6 cellular contexts compared by ENCODE assay signal in the genomic region with DNA sequence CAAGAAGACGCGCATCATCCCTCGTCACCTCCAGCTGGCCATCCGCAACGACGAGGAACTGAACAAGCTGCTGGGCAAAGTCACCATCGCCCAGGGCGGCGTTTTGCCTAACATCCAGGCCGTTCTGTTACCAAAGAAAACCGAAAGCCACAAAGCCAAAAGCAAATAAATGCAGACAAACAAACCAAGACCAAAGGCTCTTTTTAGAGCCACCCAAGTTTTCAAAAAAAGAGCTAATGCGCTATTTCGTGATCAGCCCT. TPM values are rescaled to one million over a fixed set of nuclear protein-coding genes. Genes with fewer than 3 reads are reported as not detected.
DNase-seq lines count a peak whose midpoint lies in the region; TF ChIP-seq lines count a peak whose summit lies in the region.
"Not testable (repeated sequence)": the region's sequence is repeated elsewhere in the genome, so short reads cannot be mapped to it uniquely, and the experiment has no call there.

No MANE protein-coding gene starts in this region.

- not testable (repeated sequence) for H3K36me3 ChIP-seq in PC-9 (ENCODE audit: low read depth); colonic mucosa; prostate gland

- H3K4me1 ChIP-seq in PC-9 (replicated peaks; ENCODE audit: insufficient read depth) = peaks cover 27% of the 10 kb centered on the region
- H3K4me1 ChIP-seq in colonic mucosa; prostate gland (replicated peaks): not testable (repeated sequence)

- H2AFZ ChIP-seq in PC-9 = peak overlapping the region; percentile 77; the same call in 1 of the 2 replicates

- intact Hi-C loops in PC-9 (cut with micrococcal nuclease; ENCODE audit: unreplicated experiment) = loop anchor here (10.0 kb wide), 1 partner anchor 278 kb away; no protein-coding TSS in a partner anchor
- intact Hi-C loops in colonic mucosa (cut with DNase I); prostate gland (cut with DNase I): not testable (repeated sequence)

- H3K27ac ChIP-seq in 22Rv1 (peak overlapping the region; percentile 100), PC-9 (peak overlapping the region; percentile 97), colonic mucosa (peak overlapping the region; percentile 100), prostate gland (peak overlapping the region; percentile 99)

- CTCF ChIA-PET in PC-9 (lab: Charles Lee) = interaction anchor here (1.0 kb wide), 1 partner anchor 54 kb away, joined by 3 read pairs; no protein-coding TSS in a partner anchor

- not testable (repeated sequence) for TF ChIP-seq CTCF in 22Rv1 (IDR thresholded peaks at IDR 0.05); PC-9 (conservative IDR thresholded peaks at IDR 0.05); colonic mucosa (IDR thresholded peaks at IDR 0.05); prostate gland (IDR thresholded peaks at IDR 0.05)

- H3K27me3 ChIP-seq in PC-9 (ENCODE audit: insufficient read depth, low read depth); colonic mucosa; prostate gland (replicated peaks; ENCODE audit: insufficient read depth): not testable (repeated sequence)

- peak overlapping the region; percentile 89 to 98 for H3K9ac ChIP-seq in colonic mucosa (ENCODE audit: low read depth in 2 of 2, low read length in 2 of 2)

- not testable (repeated sequence) for BruUV-seq in PC-9 (replicated peaks; lab: Mats Ljungman, UMichigan)

- H3F3A ChIP-seq in PC-9 (ENCODE audit: insufficient read depth, low read depth) = peaks cover 41% of the 10 kb centered on the region

- not testable (repeated sequence) for H4K20me1 ChIP-seq in PC-9 (ENCODE audit: insufficient read depth)

- H3K9me3 ChIP-seq in PC-9 (ENCODE audit: insufficient read depth, low read depth); colonic mucosa; iPS-18c (ENCODE audit: control insufficient read depth, insufficient read depth, low read length); prostate gland: not testable (repeated sequence)

- TF ChIP-seq POLR2A in GM19193 (IDR thresholded peaks at IDR 0.05; ENCODE audit: extremely low read depth, insufficient read depth, insufficient read length) = peak; percentile 33
- not testable (repeated sequence) for TF ChIP-seq POLR2A in prostate gland (IDR thresholded peaks at IDR 0.05)

- DNase-seq in PC-9; colonic mucosa; prostate gland (ENCODE audit: low spot score): not testable (repeated sequence)

- H3K79me2 ChIP-seq in PC-9 (ENCODE audit: low read depth) = peaks cover 20% of the 10 kb centered on the region

- under 1% methylated on average over 13 of the region's 13 CpGs for WGBS in prostate gland

- H3K4me2 ChIP-seq in PC-9 = peak overlapping the region; percentile 94

- not testable (repeated sequence) for H3K9me2 ChIP-seq in PC-9 (ENCODE audit: insufficient read depth)

- H3K4me3 ChIP-seq in PC-9 (peak overlapping the region; percentile 79), colonic mucosa (peak overlapping the region; percentile 64), iPS-18c (ENCODE audit: insufficient read depth, low read depth, low read length) (peak overlapping the region; percentile 78), prostate gland (peak overlapping the region; percentile 72 to 81)

- POLR2A ChIA-PET in PC-9 (lab: Charles Lee; ENCODE audit: unreplicated experiment) = interaction anchor here (0.6 to 2.4 kb wide), 10 partner anchors 38 to 343 kb away, joined by 3 to 33 read pairs (median 6); a partner anchor contains a TSS

RNA-seq across cellular contexts. Expression of a gene that starts 12.2 kb away (rescaled TPM):
- total RNA-seq in PC-9 (2021) (16.2 and 23.7 TPM in 2 replicates), colonic mucosa (10 to 100 TPM; 12.8 to 21.1 TPM), prostate gland (10 to 100 TPM; 37.8 to 40.6 TPM)

RNA-seq across cellular contexts. Expression of a gene that starts 30.5 kb away (rescaled TPM):
- total RNA-seq in PC-9 (2021) = 0.20 and 0.33 TPM in 2 replicates
- 1 to 10 TPM in 1 of 2 donors, under 1 TPM in 1; 0.89 to 1.5 TPM for total RNA-seq in colonic mucosa
- total RNA-seq in prostate gland = 1 to 10 TPM; 2.1 to 3.4 TPM

RNA-seq across cellular contexts. Expression of a gene that starts 40.5 kb away (rescaled TPM):
- total RNA-seq in PC-9 (2021) (50.8 and 73.1 TPM in 2 replicates), colonic mucosa (10 to 100 TPM; 42.2 to 66.1 TPM), prostate gland (10 to 100 TPM; 15.0 to 22.1 TPM)

RNA-seq across cellular contexts. Expression of a gene that starts 49.6 kb away (rescaled TPM):
- total RNA-seq in PC-9 (2021) = 16.0 and 18.2 TPM in 2 replicates
- 100 to 1,000 TPM; 168 to 188 TPM for total RNA-seq in colonic mucosa
- total RNA-seq in prostate gland = 10 to 100 TPM in 1 of 2 donors, 1 to 10 TPM in 1; 2.6 to 25.5 TPM
